Comparison of ENCODE assay signal across 25 cellular contexts in the genomic region with DNA sequence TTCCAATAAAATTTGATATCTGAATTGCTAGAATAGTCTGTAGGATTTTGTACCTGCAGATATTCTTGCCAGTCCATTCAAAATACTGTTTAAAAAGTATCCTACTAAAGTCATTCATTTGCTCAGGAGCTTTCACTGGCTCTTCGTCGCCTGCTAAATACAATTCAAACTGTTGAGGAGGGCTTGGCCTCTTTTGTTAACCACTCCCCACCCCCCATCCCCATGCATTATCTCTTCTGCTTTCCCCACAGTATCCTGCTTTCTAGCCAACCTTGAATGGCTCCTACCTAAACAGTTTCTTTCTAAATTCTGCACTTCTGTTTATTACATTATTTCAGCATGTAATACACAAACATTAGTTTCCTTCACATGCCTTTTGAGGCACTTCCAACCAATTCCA.
"Had no signal": no experiment of that assay in that cellular context is flagged by ENCODE, and none has a peak within 500 bp of the region (broad histone marks: within the 10 kb centered on the region; RNA-seq: fewer than 3 reads in every experiment).

No MANE protein-coding gene starts in this region.

- H3K4me3 Mint-ChIP-seq: naive thymus-derived CD8-positive, alpha-beta T cell; nephron; neural crest cell; stimulated activated naive B cell treated with anti-CD40 and anti-IgM and Interleukin-4, amounts not matched to agents 10 μg/mL and 1 μg/mL and 100 μg/mL, for 72 hours had no signal

- H3K27ac ChIP-seq: left lung, lower lobe of right lung, ovary, right atrium auricular region, right lobe of liver, stomach, testis, thyroid gland, transverse colon, upper lobe of left lung, vagina had no signal

- H3K4me1 ChIP-seq: left lung, lower lobe of right lung, right atrium auricular region, right lobe of liver, testis, thyroid gland, upper lobe of left lung, vagina had no signal

- H3K36me3 ChIP-seq: left lung, lower lobe of right lung, ovary, right atrium auricular region, right lobe of liver, stomach, thyroid gland, transverse colon, upper lobe of left lung, vagina had no signal

- H3K4me2 ChIP-seq: smooth muscle cell had no signal

- H3K9me3 Mint-ChIP-seq: neural crest cell had no signal

- H3K9me3 ChIP-seq: left lung, lower lobe of right lung, ovary, right atrium auricular region, right lobe of liver, stomach, testis, thyroid gland, transverse colon, upper lobe of left lung, vagina had no signal

- ATAC-seq: left colon; left lung; lower lobe of right lung; naive thymus-derived CD8-positive, alpha-beta T cell; right lobe of liver; stimulated activated naive B cell treated with anti-CD40 and anti-IgM and Interleukin-4, amounts not matched to agents 10 μg/mL and 1 μg/mL and 100 μg/mL, for 72 hours; stimulated activated naive CD8-positive, alpha-beta T cell treated with anti-CD3 and anti-CD28 coated beads, Interleukin-15, Interleukin-2, amounts not matched to agents 100 U/mL and 50 U/mL, for 24 hours had no signal

- H3K27me3 ChIP-seq: left lung, ovary, right atrium auricular region, right lobe of liver, stomach, testis, thyroid gland, transverse colon, upper lobe of left lung, vagina had no signal

- DNase-seq: hippocampal formation; kidney; left colon; left lung; lower lobe of right lung; mammary epithelial cell; mesenchymal stem cell; naive thymus-derived CD8-positive, alpha-beta T cell; ovary; right lobe of liver; stimulated activated CD4-positive, alpha-beta T cell treated with anti-CD3 and anti-CD28 coated beads, Interleukin-1b, Interleukin-23, amount 100 ng/mL, for 48 hours; stimulated activated CD4-positive, alpha-beta T cell treated with anti-CD3 and anti-CD28 coated beads, Interleukin-4, amount 100 ng/mL, for 1 hour; stimulated activated naive B cell treated with anti-CD40 and anti-IgM and Interleukin-4, amounts not matched to agents 10 μg/mL and 1 μg/mL and 100 μg/mL, for 72 hours; stimulated activated naive CD8-positive, alpha-beta T cell treated with anti-CD3 and anti-CD28 coated beads, Interleukin-15, Interleukin-2, amounts not matched to agents 100 U/mL and 50 U/mL, for 24 hours; stomach; testis; thyroid gland; transverse colon; upper lobe of left lung had no signal

- H3K36me3 Mint-ChIP-seq: naive thymus-derived CD8-positive, alpha-beta T cell; stimulated activated naive B cell treated with anti-CD40 and anti-IgM and Interleukin-4, amounts not matched to agents 10 μg/mL and 1 μg/mL and 100 μg/mL, for 72 hours had no signal

- H3K4me3 ChIP-seq: left lung, lower lobe of right lung, ovary, right atrium auricular region, right lobe of liver, smooth muscle cell, stomach, testis, thyroid gland, transverse colon, upper lobe of left lung, vagina had no signal

- H3K27me3 Mint-ChIP-seq: progenitor cell of endocrine pancreas; stimulated activated naive B cell treated with anti-CD40 and anti-IgM and Interleukin-4, amounts not matched to agents 10 μg/mL and 1 μg/mL and 100 μg/mL, for 72 hours had no signal

- H3K27ac Mint-ChIP-seq: nephron; progenitor cell of endocrine pancreas; stimulated activated naive B cell treated with anti-CD40 and anti-IgM and Interleukin-4, amounts not matched to agents 10 μg/mL and 1 μg/mL and 100 μg/mL, for 72 hours had no signal
